In the genomic region with DNA sequence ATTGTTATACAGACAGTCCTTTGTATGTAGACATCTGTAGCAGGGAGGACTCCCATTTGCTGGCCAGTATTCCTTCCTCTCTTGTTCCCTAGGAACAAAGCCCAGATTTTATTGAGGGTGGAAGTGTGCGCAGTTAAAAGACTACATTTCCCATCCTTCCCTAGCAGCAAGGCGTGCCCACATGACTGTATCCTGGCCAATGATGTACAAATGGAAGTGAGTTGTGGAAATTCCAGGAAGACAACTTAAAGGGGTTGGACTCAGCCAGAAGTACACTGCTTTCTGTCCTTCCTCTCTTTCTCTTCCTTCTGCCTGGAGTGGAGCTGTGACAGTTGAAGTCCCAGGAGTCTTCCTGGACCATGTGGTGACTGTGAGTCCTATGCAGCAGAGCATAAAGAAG, we compare ENCODE assay signal across 10 cellular contexts.
DNase-seq lines count a peak whose midpoint lies in the region; ATAC-seq and TF ChIP-seq lines count a peak whose summit lies in the region.
"Had no signal": no experiment of that assay in that cellular context is flagged by ENCODE, and none has a peak within 500 bp of the region (broad histone marks: within the 10 kb centered on the region; RNA-seq: fewer than 3 reads in every experiment).

No MANE protein-coding gene starts in this region.

- peaks cover 60% of the 10 kb centered on the region for H3K4me1 ChIP-seq in BLaER1
- peaks cover 0 to 5% of the 10 kb centered on the region in 2 experiments; a peak in 2 of 4 replicates for H3K4me1 ChIP-seq in HCT116 (ENCODE audit: control insufficient read depth in 1 of 2, insufficient read depth in 2 of 2, low read length in 2 of 2)
- no peaks in the 10 kb centered on the region for H3K4me1 ChIP-seq in sigmoid colon

- H3K27ac ChIP-seq in BLaER1 (no peak overlapping the region), HCT116 (ENCODE audit: low read depth, low read length) (no peak overlapping the region), sigmoid colon (no peak overlapping the region)
- H3K27ac ChIP-seq: HL-60 had no signal

- TF ChIP-seq EP300 in sigmoid colon (IDR thresholded peaks at IDR 0.05) = no peak

- H3K4me3 Mint-ChIP-seq in Calu3 (ENCODE audit: low read depth, unreplicated experiment) = no peak overlapping the region

- H3K4me2 ChIP-seq in BLaER1 (peak overlapping the region; percentile 78), HCT116 (ENCODE audit: low read length) (peak overlapping the region; percentile 48)

- peaks cover 73% of the 10 kb centered on the region for H3K27me3 Mint-ChIP-seq in Calu3 (ENCODE audit: unreplicated experiment)

- H3K9me3 ChIP-seq in BLaER1 (peaks cover 30% of the 10 kb centered on the region), HCT116 (ENCODE audit: control insufficient read depth in 1 of 2, insufficient read depth in 1 of 2, low read depth in 1 of 2, low read length in 2 of 2) (no peaks in the 10 kb centered on the region), sigmoid colon (no peaks in the 10 kb centered on the region)

- ATAC-seq in HCT116 = peak; percentile 95
- peak; percentile 51; the same call in 2 of the 3 replicates for ATAC-seq in SK-N-SH treated with all-trans-retinoic acid at 6 μM for 48 hours

- no peaks in the 10 kb centered on the region for H3K9me3 Mint-ChIP-seq in Calu3 (ENCODE audit: low read depth, unreplicated experiment)

- H4K20me1 ChIP-seq in BLaER1 = peaks cover 6% of the 10 kb centered on the region
- no peaks in the 10 kb centered on the region for H4K20me1 ChIP-seq in HCT116 (ENCODE audit: insufficient read depth)

- POLR2A ChIA-PET in HCT116 (lab: Charles Lee) = interaction anchor here (1.3 kb wide), 1 partner anchor 17 kb away, joined by 4 read pairs; no protein-coding TSS in a partner anchor

- intact Hi-C loops in HCT116 (cut with micrococcal nuclease) (no loop called here), Calu3 (cut with micrococcal nuclease; ENCODE audit: unreplicated experiment) (no loop called here), sigmoid colon (cut with DNase I) (no loop called here)

- H3K4me3 ChIP-seq in BLaER1 = peak overlapping the region; percentile 26; the same call in 1 of the 2 replicates
- H3K4me3 ChIP-seq in HCT116 (replicated peaks in 1 of 2; ENCODE audit: low read depth in 1 of 2, low read length in 2 of 2) = peak overlapping the region; percentile 19 to 21; a peak in 3 of 4 replicates
- no peak overlapping the region for H3K4me3 ChIP-seq in sigmoid colon

- no peaks in the 10 kb centered on the region for H3K4me1 Mint-ChIP-seq in Calu3 (ENCODE audit: low read depth, unreplicated experiment)

- H3K36me3 Mint-ChIP-seq in Calu3 (ENCODE audit: insufficient read depth, unreplicated experiment) = no peaks in the 10 kb centered on the region

- TF ChIP-seq CTCF in HCT116 (IDR thresholded peaks at IDR 0.05 in 2 of 3, conservative IDR thresholded peaks at IDR 0.05 in 1 of 3; ENCODE audit: borderline replicate concordance in 1 of 3, insufficient read depth in 1 of 3, low read depth in 2 of 3, low read length in 2 of 3) = no peak
- no peak for TF ChIP-seq CTCF in Calu3 (IDR thresholded peaks at IDR 0.05; ENCODE audit: unreplicated experiment)
- TF ChIP-seq CTCF in sigmoid colon (IDR thresholded peaks at IDR 0.05) = no peak

- H3K27ac Mint-ChIP-seq in Calu3 (ENCODE audit: unreplicated experiment) = no peak overlapping the region
- H3K27ac Mint-ChIP-seq: progenitor cell of endocrine pancreas had no signal

- H3K36me3 ChIP-seq in BLaER1 (no peaks in the 10 kb centered on the region), HCT116 (ENCODE audit: control insufficient read depth in 1 of 2, insufficient read depth in 2 of 2, low read length in 2 of 2) (no peaks in the 10 kb centered on the region), sigmoid colon (no peaks in the 10 kb centered on the region)

- TF ChIP-seq RAD21 in HCT116 (IDR thresholded peaks at IDR 0.05; ENCODE audit: low read depth) = no peak

- no peak overlapping the region for H3K9ac ChIP-seq in BLaER1
- no peak overlapping the region for H3K9ac ChIP-seq in HCT116 (ENCODE audit: low read length)

- no peaks in the 10 kb centered on the region for H3K79me2 ChIP-seq in HCT116 (ENCODE audit: insufficient read depth, low read length)

- H3K9me2 ChIP-seq in HCT116 (ENCODE audit: insufficient read depth) = no peaks in the 10 kb centered on the region

- peak; percentile 36 for DNase-seq in HCT116 (ENCODE audit: low read depth, low spot score)
- DNase-seq in iPS-NIHi11 (ENCODE audit: low spot score) = peak; percentile 58
- no peak for DNase-seq in Calu3
- no peak for DNase-seq in activated T-cell treated with anti-CD3 and anti-CD28 coated beads, Interleukin-2, amount 50 U/mL, for 1 hour
- no peak for DNase-seq in activated CD4-positive, alpha-beta T cell treated with anti-CD3 and anti-CD28 coated beads, Interleukin-2, amount 50 U/mL, for 4 hours
- no peak for DNase-seq in sigmoid colon

- CTCF ChIA-PET in HCT116 (lab: Charles Lee) = interaction anchor here (2.4 kb wide), 1 partner anchor 17 kb away, joined by 11 read pairs; no protein-coding TSS in a partner anchor
- CTCF ChIA-PET in Calu3 (lab: Charles Lee) = no interaction called here

- no peak overlapping the region for H2AFZ ChIP-seq in HCT116 (ENCODE audit: low read depth, low read length, poor library complexity, severe bottlenecking)

- RAD21 ChIA-PET in HCT116 (lab: Charles Lee; ENCODE audit: low non-redundant PET in 1 of 2, low total read pairs in 2 of 2, uncharacterized antibody in 2 of 2, unreplicated experiment in 2 of 2) = no interaction called here

- WGBS in sigmoid colon, 2 donors = 16 to 29% methylated on average over 2 of the region's 2 CpGs

- no peak for TF ChIP-seq POLR2A in HCT116 (IDR thresholded peaks at IDR 0.05; ENCODE audit: borderline replicate concordance, extremely low read depth, insufficient read depth, insufficient read length)
- no peak for TF ChIP-seq POLR2A in sigmoid colon (IDR thresholded peaks at IDR 0.05)

- BruUV-seq in HCT116 (replicated peaks; lab: Mats Ljungman, UMichigan) = no TSS peak
- BruUV-seq in Calu3 (replicated peaks; lab: Mats Ljungman, UMichigan) = no TSS peak

- H3K27me3 ChIP-seq in BLaER1 (peaks cover 9% of the 10 kb centered on the region), HCT116 (ENCODE audit: insufficient read depth, low read length) (peaks cover 7% of the 10 kb centered on the region; the same call in 1 of the 2 replicates), sigmoid colon (peaks cover 0 to 19% (median 0%) of the 10 kb centered on the region in 3 donors)

TF ChIP-seq in HCT116, 20 proteins besides CTCF, POLR2A, EP300 and RAD21 (continues in another document):
- no peak for TF ChIP-seq CBX3 (IDR thresholded peaks at IDR 0.05; ENCODE audit: low read depth)
- TF ChIP-seq POLR2AphosphoS5 (IDR thresholded peaks at IDR 0.05; ENCODE audit: low read depth, low read length) = peak; percentile 42; the same call in 1 of the 2 replicates
- TF ChIP-seq EZH2 (IDR thresholded peaks at IDR 0.05) = no peak
- TF ChIP-seq, protein P1, sequence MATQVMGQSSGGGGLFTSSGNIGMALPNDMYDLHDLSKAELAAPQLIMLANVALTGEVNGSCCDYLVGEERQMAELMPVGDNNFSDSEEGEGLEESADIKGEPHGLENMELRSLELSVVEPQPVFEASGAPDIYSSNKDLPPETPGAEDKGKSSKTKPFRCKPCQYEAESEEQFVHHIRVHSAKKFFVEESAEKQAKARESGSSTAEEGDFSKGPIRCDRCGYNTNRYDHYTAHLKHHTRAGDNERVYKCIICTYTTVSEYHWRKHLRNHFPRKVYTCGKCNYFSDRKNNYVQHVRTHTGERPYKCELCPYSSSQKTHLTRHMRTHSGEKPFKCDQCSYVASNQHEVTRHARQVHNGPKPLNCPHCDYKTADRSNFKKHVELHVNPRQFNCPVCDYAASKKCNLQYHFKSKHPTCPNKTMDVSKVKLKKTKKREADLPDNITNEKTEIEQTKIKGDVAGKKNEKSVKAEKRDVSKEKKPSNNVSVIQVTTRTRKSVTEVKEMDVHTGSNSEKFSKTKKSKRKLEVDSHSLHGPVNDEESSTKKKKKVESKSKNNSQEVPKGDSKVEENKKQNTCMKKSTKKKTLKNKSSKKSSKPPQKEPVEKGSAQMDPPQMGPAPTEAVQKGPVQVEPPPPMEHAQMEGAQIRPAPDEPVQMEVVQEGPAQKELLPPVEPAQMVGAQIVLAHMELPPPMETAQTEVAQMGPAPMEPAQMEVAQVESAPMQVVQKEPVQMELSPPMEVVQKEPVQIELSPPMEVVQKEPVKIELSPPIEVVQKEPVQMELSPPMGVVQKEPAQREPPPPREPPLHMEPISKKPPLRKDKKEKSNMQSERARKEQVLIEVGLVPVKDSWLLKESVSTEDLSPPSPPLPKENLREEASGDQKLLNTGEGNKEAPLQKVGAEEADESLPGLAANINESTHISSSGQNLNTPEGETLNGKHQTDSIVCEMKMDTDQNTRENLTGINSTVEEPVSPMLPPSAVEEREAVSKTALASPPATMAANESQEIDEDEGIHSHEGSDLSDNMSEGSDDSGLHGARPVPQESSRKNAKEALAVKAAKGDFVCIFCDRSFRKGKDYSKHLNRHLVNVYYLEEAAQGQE (IDR thresholded peaks at IDR 0.05; ENCODE audit: low read depth) = no peak

TF ChIP-seq in SK-N-SH treated with all-trans-retinoic acid at 6 μM for 48 hours, 23 proteins besides CTCF, POLR2A, EP300 and RAD21:
- no peak for TF ChIP-seq OSR1 (CRISPR knock-in tag; IDR thresholded peaks at IDR 0.05)
- TF ChIP-seq SNAI2 (CRISPR knock-in tag; IDR thresholded peaks at IDR 0.05) = no peak
- TF ChIP-seq TOX (CRISPR knock-in tag; IDR thresholded peaks at IDR 0.05; ENCODE audit: borderline replicate concordance) = no peak

Comparison
In these comparisons a context has a peak if more than half of its experiments do, and no peak if none do; other contexts are left out.
1. H3K4me3 ChIP-seq: peak in BLaER1 (single experiment) and HCT116 (2 of 2); none in sigmoid colon (0 of 4).
2. DNase-seq: peak in HCT116 (single experiment) and iPS-NIHi11 (single experiment); none in Calu3 (single experiment), activated T-cell treated with anti-CD3 and anti-CD28 coated beads, Interleukin-2, amount 50 U/mL, for 1 hour (single experiment), activated CD4-positive, alpha-beta T cell treated with anti-CD3 and anti-CD28 coated beads, Interleukin-2, amount 50 U/mL, for 4 hours (0 of 2) and sigmoid colon (single experiment).